In genomic region chr9:34126207-34127034, GRCh38 we compare ENCODE assay signal across 8 cellular contexts. TPM values are rescaled to one million over a fixed set of nuclear protein-coding genes. Genes with fewer than 3 reads are reported as not detected.
DNase-seq lines count a peak whose midpoint lies in the region; ATAC-seq and TF ChIP-seq lines count a peak whose summit lies in the region.

Gene DCAF12 (minus strand): TSS chr9:34126698. CDS start chr9:34126431, 267 bp downstream.

- H3K27ac ChIP-seq in ovary (peak within 1 kb of the TSS; percentile 74 to 81), thymus (ENCODE audit: low read depth) (peak within 1 kb of the TSS; percentile 94)

- TF ChIP-seq EP300 in ovary (IDR thresholded peaks at IDR 0.05), result no peak

- H3K27me3 ChIP-seq in ovary (no peaks in the 10 kb centered on the region), thymus (ENCODE audit: control insufficient read depth, insufficient read depth) (no peaks in the 10 kb centered on the region)

- H3K36me3 ChIP-seq in ovary, result no peaks in the 10 kb centered on the region
- peaks cover 11% of the 10 kb centered on the region for H3K36me3 ChIP-seq in thymus (ENCODE audit: control insufficient read depth, insufficient read depth)

- H3K4me1 ChIP-seq in ovary (ENCODE audit: insufficient read depth) (peaks cover 10% of the 10 kb centered on the region), thymus (ENCODE audit: control insufficient read depth, insufficient read depth, low read length) (peaks cover 11% of the 10 kb centered on the region)

- intact Hi-C loops in Right ventricle myocardium inferior (cut with DNase I) (loop anchor here (5.0 to 10.0 kb wide), 3 partner anchors 74 to 488 kb away; partner anchors contain the start of gene RPP25L), ovary (cut with DNase I) (loop anchor here in 2 of 4 donors (5.0 kb wide), 2 partner anchors 51 to 126 kb away; partner anchors contain the start of gene UBAP1 (in 1 of the 2))

- H3K4me3 ChIP-seq in ovary (peak within 1 kb of the TSS; percentile 86), thymus (ENCODE audit: low read length) (peak within 1 kb of the TSS; percentile 99)

- TF ChIP-seq CTCF in GM10266 (IDR thresholded peaks at IDR 0.05; ENCODE audit: control insufficient read depth, insufficient read depth, low read depth, missing control alignments) (no peak), ovary (IDR thresholded peaks at IDR 0.05) (no peak)

- ATAC-seq in HG02588 (IDR thresholded peaks at IDR 0.05; ENCODE audit: unreplicated experiment) (peak; percentile 85), Right ventricle myocardium inferior (peak; percentile 97)

- WGBS in ovary, 3 donors, result 0% methylated on average over 58 to 67 of the region's 67 CpGs
- under 1% methylated on average over 67 of the region's 67 CpGs for WGBS in thymus

- H3K9me3 ChIP-seq in ovary, result no peaks in the 10 kb centered on the region
- H3K9me3 ChIP-seq in thymus (ENCODE audit: control insufficient read depth), result no peaks in the 10 kb centered on the region

- peak; percentile 67 for TF ChIP-seq POLR2A in ovary (IDR thresholded peaks at IDR 0.05)

- DNase-seq in GM10266 (ENCODE audit: extremely low spot score) (peak; percentile 92), NCI-H1092 (lab: John Stamatoyannopoulos, UW) (peak; percentile 92), SW480 (ENCODE audit: low spot score) (peak; percentile 89), Right ventricle myocardium inferior (ENCODE audit: missing footprints) (peak; percentile 95), ovary (peak; percentile 90 to 94 (median 92))
- peak; percentile 78 for DNase-seq in activated naive CD8-positive, alpha-beta T cell treated with anti-CD3 and anti-CD28 coated beads, Interleukin-2, amount 50 U/mL, for 16 hours (ENCODE audit: low read depth, low spot score)

RNA-seq across cellular contexts. Expression of gene DCAF12, which starts in this region (rescaled TPM):
- total RNA-seq in Right ventricle myocardium inferior (17.6 TPM), ovary (10 to 100 TPM; 18.0 to 35.0 (median 24.8) TPM)
- polyA plus RNA-seq in ovary (10 to 100 TPM; 17.2 to 65.5 TPM), thymus (17.9 TPM)

Comparison
In these comparisons a context has a peak if more than half of its experiments do, and no peak if none do; other contexts are left out.
1. Peak in every context shown above with its lines: DNase-seq, ATAC-seq, H3K4me3 ChIP-seq and H3K27ac ChIP-seq.